6 cellular contexts compared by ENCODE assay signal in the genomic region with DNA sequence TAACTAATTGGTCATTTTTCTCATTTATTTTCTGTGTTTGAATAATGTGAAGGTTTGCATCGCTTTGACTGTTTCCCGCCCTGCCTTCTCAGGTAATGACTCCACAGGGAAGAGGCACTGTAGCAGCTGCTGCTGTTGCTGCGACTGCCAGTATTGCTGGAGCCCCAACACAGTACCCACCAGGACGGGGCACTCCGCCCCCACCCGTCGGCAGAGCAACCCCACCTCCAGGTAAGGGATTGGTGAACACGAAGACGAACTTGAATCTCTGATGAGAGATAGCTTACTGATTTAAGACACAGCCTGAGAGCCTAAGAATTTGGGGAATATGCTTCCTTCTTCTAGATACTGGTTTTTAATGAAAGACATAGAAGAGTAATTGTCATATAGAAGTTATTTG. TPM values are rescaled to one million over a fixed set of nuclear protein-coding genes. Genes with fewer than 3 reads are reported as not detected.
"Had no signal": no experiment of that assay in that cellular context is flagged by ENCODE, and none has a peak within 500 bp of the region (broad histone marks: within the 10 kb centered on the region; RNA-seq: fewer than 3 reads in every experiment).

No MANE protein-coding gene starts in this region.

- H3K4me3 ChIP-seq: K562 had no signal

- ATAC-seq: K562 had no signal

- DNase-seq: GOT3, H7, HCEC 1CT, KG1 had no signal

RNA-seq across cellular contexts. Expression of gene SNRPN, which starts 22.9 kb away (rescaled TPM):
- total RNA-seq: HT-29 had no signal

RNA-seq across cellular contexts. Expression of gene SNURF, which starts 22.9 kb away (rescaled TPM):
- total RNA-seq: HT-29 had no signal
